Comparison of ENCODE assay signal across 12 cellular contexts in genomic region chr5:139277171-139277570, GRCh38. TPM values are rescaled to one million over a fixed set of nuclear protein-coding genes. Genes with fewer than 3 reads are reported as not detected.
DNase-seq lines count a peak whose midpoint lies in the region; ATAC-seq and TF ChIP-seq lines count a peak whose summit lies in the region.
"Had no signal": no experiment of that assay in that cellular context is flagged by ENCODE, and none has a peak within 500 bp of the region (broad histone marks: within the 10 kb centered on the region; RNA-seq: fewer than 3 reads in every experiment).

No MANE protein-coding gene starts in this region.

- H3K27ac ChIP-seq in caudate nucleus (ENCODE audit: low read depth, low read length) (peak overlapping the region; percentile 70), skeletal muscle tissue (ENCODE audit: low read depth, low read length) (peak overlapping the region; percentile 64), hepatocyte (no peak overlapping the region)
- H3K27ac ChIP-seq: esophagus muscularis mucosa had no signal

- no peak for TF ChIP-seq POLR2A in NB4 (IDR thresholded peaks at IDR 0.05; ENCODE audit: extremely low read depth, insufficient read length)

- H3K9me3 ChIP-seq in skeletal muscle tissue (ENCODE audit: control insufficient read depth in 3 of 3, low read length in 3 of 3) (no peaks in the 10 kb centered on the region), hepatocyte (ENCODE audit: low read depth) (no peaks in the 10 kb centered on the region)
- H3K9me3 ChIP-seq: BE2C, esophagus muscularis mucosa had no signal

- peak overlapping the region; percentile 96 for H3K4me3 ChIP-seq in NB4 (ENCODE audit: low read depth, low read length)
- H3K4me3 ChIP-seq in skeletal muscle tissue (ENCODE audit: low read length in 3 of 3), result no peak overlapping the region
- no peak overlapping the region for H3K4me3 ChIP-seq in hepatocyte
- H3K4me3 ChIP-seq: esophagus muscularis mucosa had no signal

- WGBS in hepatocyte (ENCODE audit: low lambda C conversion rate, missing lambda C conversion rate), result 72% methylated on average over 5 of the region's 5 CpGs

- H3K36me3 Mint-ChIP-seq in activated T-cell treated with anti-CD3 and anti-CD28 coated beads, Interleukin-2, amount 50 U/mL, for 24 hours (ENCODE audit: low read depth), result peaks cover 82% of the 10 kb centered on the region

- no peak overlapping the region for H2AFZ ChIP-seq in hepatocyte

- no peaks in the 10 kb centered on the region for H3K27me3 Mint-ChIP-seq in activated T-cell treated with anti-CD3 and anti-CD28 coated beads, Interleukin-2, amount 50 U/mL, for 24 hours

- ATAC-seq in GM19463 (IDR thresholded peaks at IDR 0.05; ENCODE audit: unreplicated experiment), result no peak

- peaks cover 10% of the 10 kb centered on the region for H3K79me2 ChIP-seq in hepatocyte

- H3K4me3 Mint-ChIP-seq in activated T-cell treated with anti-CD3 and anti-CD28 coated beads, Interleukin-2, amount 50 U/mL, for 24 hours, result peak overlapping the region; percentile 98

- H3K27ac Mint-ChIP-seq in activated T-cell treated with anti-CD3 and anti-CD28 coated beads, Interleukin-2, amount 50 U/mL, for 24 hours, result peak overlapping the region; percentile 97

- H3K4me1 ChIP-seq in skeletal muscle tissue (ENCODE audit: control insufficient read depth in 3 of 3, insufficient read depth in 3 of 3, low read length in 3 of 3) (peaks cover 40 to 78% (median 44%) of the 10 kb centered on the region in 3 donors), hepatocyte (ENCODE audit: insufficient read depth) (peaks cover 17% of the 10 kb centered on the region)

- H3K27me3 ChIP-seq in skeletal muscle tissue (ENCODE audit: control insufficient read depth in 3 of 3, insufficient read depth in 3 of 3, low read length in 3 of 3), result no peaks in the 10 kb centered on the region
- H3K27me3 ChIP-seq in hepatocyte, result no peaks in the 10 kb centered on the region
- H3K27me3 ChIP-seq: BE2C, esophagus muscularis mucosa had no signal

- H3K36me3 ChIP-seq in skeletal muscle tissue (ENCODE audit: control insufficient read depth in 3 of 3, insufficient read depth in 3 of 3, low read length in 3 of 3) (peaks cover 0 to 25% (median 10%) of the 10 kb centered on the region in 3 donors), hepatocyte (replicated peaks; ENCODE audit: insufficient read depth, low read depth) (no peaks in the 10 kb centered on the region)

- H3K4me2 ChIP-seq in hepatocyte, result no peak overlapping the region

- H3K4me1 Mint-ChIP-seq in activated T-cell treated with anti-CD3 and anti-CD28 coated beads, Interleukin-2, amount 50 U/mL, for 24 hours (ENCODE audit: low read depth), result peaks cover 68% of the 10 kb centered on the region

- no peak for DNase-seq in activated T-cell treated with anti-CD3 and anti-CD28 coated beads, Interleukin-2, amount 50 U/mL, for 24 hours
- DNase-seq in activated T-cell treated with anti-CD3 and anti-CD28 coated beads for 4 hours (no peak), NB4 (ENCODE audit: low read depth) (no peak), caudate nucleus (lab: John Stamatoyannopoulos, UW) (peak in 15 of 61 donors; percentile 3 to 44 (median 16)), hepatocyte (ENCODE audit: low spot score) (no peak), NCI-H2107 (lab: John Stamatoyannopoulos, UW) (no peak)
- DNase-seq: BE2C, GOT3, small intestine had no signal

- H3K9me2 ChIP-seq in hepatocyte (replicated peaks; ENCODE audit: insufficient read depth), result no peaks in the 10 kb centered on the region

- no peak overlapping the region for H3K9ac ChIP-seq in skeletal muscle tissue (ENCODE audit: low read depth in 1 of 3, low read length in 3 of 3)

- no peaks in the 10 kb centered on the region for H4K20me1 ChIP-seq in hepatocyte (ENCODE audit: insufficient read depth, poor library complexity, severe bottlenecking)

- TF ChIP-seq CTCF in NB4 (IDR thresholded peaks at IDR 0.05; ENCODE audit: low read depth, low read length) (no peak), hepatocyte (IDR thresholded peaks at IDR 0.05; ENCODE audit: poor library complexity) (no peak)

- H3K9me3 Mint-ChIP-seq in activated T-cell treated with anti-CD3 and anti-CD28 coated beads, Interleukin-2, amount 50 U/mL, for 24 hours, result no peaks in the 10 kb centered on the region

RNA-seq across cellular contexts. Expression of gene MATR3, which starts 16.4 kb away (rescaled TPM):
- 169 TPM for total RNA-seq in skeletal muscle tissue
- total RNA-seq in hepatocyte, result 346 and 355 TPM in 2 replicates
- 176 and 183 TPM in 2 replicates for polyA plus RNA-seq in hepatocyte
